Comparison of ENCODE assay signal across 1 cellular context in genomic region chr13:85535306-85535705, GRCh38.
TF ChIP-seq lines count a peak whose summit lies in the region.

No MANE protein-coding gene starts in this region.

TF ChIP-seq in SK-N-SH, 30 proteins besides CTCF, POLR2A, EP300 and RAD21 (continued from another document):
- TF ChIP-seq ZBTB33 (IDR thresholded peaks at IDR 0.05; ENCODE audit: borderline replicate concordance, low read depth), result no peak
- TF ChIP-seq GABPA (IDR thresholded peaks at IDR 0.05; ENCODE audit: low read depth), result no peak
